ENCODE assay signal across 1 cellular context in the genomic region with DNA sequence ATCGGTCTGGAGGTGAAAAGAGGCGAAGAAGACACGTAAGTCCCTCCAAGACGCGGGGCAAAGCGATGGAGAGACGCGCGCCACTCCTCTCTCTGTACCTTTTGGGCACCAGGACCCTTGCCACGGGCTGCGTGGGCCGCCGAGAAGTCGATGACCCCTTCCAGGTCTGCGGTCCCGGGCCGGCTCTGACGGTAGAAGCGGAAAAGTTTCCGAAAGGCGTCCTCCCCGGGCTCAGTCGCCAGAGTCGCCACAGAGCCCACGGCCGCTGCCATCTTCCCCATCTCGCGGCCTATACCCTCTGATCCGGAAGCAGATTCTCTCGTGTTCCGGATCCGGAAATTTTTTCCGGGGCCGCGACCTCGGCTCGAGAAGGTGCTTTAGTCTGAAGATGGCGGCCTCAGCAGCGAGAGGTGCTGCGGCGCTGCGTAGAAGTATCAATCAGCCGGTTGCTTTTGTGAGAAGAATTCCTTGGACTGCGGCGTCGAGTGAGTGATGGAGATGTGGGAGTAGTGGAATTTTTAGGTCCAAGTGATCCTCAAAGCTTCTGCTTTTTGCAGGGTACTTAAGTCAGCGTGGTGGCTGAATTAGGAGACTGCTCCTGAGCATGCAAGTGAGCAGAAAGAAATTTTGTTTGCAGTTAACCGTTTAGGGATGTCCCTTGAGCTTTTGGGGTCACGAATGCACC.
A peak's percentile ranks its signal among the peaks of the same experiment; 100 is the strongest.
TF ChIP-seq lines count a peak whose summit lies in the region.

A gene with protein sequence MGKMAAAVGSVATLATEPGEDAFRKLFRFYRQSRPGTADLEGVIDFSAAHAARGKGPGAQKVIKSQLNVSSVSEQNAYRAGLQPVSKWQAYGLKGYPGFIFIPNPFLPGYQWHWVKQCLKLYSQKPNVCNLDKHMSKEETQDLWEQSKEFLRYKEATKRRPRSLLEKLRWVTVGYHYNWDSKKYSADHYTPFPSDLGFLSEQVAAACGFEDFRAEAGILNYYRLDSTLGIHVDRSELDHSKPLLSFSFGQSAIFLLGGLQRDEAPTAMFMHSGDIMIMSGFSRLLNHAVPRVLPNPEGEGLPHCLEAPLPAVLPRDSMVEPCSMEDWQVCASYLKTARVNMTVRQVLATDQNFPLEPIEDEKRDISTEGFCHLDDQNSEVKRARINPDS (minus strand): TSS at position 300 of the 685 bp plus-strand sequence. CDS start 19 bp downstream, at position 281.
SLIRP (plus strand) TSS at position 380 of the 685 bp plus-strand sequence; CDS start at position 389, 9 bp downstream.

TF ChIP-seq in HepG2, 621 proteins besides CTCF, POLR2A, EP300 and RAD21 (continued from another document):
- TF ChIP-seq, protein P1, sequence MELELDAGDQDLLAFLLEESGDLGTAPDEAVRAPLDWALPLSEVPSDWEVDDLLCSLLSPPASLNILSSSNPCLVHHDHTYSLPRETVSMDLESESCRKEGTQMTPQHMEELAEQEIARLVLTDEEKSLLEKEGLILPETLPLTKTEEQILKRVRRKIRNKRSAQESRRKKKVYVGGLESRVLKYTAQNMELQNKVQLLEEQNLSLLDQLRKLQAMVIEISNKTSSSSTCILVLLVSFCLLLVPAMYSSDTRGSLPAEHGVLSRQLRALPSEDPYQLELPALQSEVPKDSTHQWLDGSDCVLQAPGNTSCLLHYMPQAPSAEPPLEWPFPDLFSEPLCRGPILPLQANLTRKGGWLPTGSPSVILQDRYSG (CRISPR knock-in tag; IDR thresholded peaks at IDR 0.05): no peak
- TF ChIP-seq FOXP1 (IDR thresholded peaks at IDR 0.05) (no peak), FOXP1 (CRISPR knock-in tag; IDR thresholded peaks at IDR 0.05) (no peak), REXO4 (CRISPR knock-in tag; IDR thresholded peaks at IDR 0.05; ENCODE audit: borderline replicate concordance) (no peak), ZMYM2 (CRISPR knock-in tag; IDR thresholded peaks at IDR 0.05) (no peak), KDM6A (CRISPR knock-in tag; IDR thresholded peaks at IDR 0.05; ENCODE audit: low read depth) (no peak), ZNF547 (CRISPR knock-in tag; IDR thresholded peaks at IDR 0.05) (peak; percentile 65; the same call in 1 of the 2 replicates), SIN3A (IDR thresholded peaks at IDR 0.05; ENCODE audit: borderline replicate concordance, low read depth, low read length) (peak; percentile 73; the same call in 1 of the 2 replicates), ZNF670 (CRISPR knock-in tag; IDR thresholded peaks at IDR 0.05; ENCODE audit: borderline replicate concordance) (0 out of 2 replicates have a peak, but pooled peaks have one; percentile 50), ZNF101 (CRISPR knock-in tag; IDR thresholded peaks at IDR 0.05; ENCODE audit: borderline replicate concordance, low read depth) (no peak), RNF2 (conservative IDR thresholded peaks at IDR 0.05; ENCODE audit: low read depth) (no peak), ATM (IDR thresholded peaks at IDR 0.05; ENCODE audit: borderline replicate concordance) (no peak), ZNF709 (CRISPR knock-in tag; IDR thresholded peaks at IDR 0.05) (no peak), IRF1 (CRISPR knock-in tag; IDR thresholded peaks at IDR 0.05; ENCODE audit: low read depth) (no peak), NCOA1 (CRISPR knock-in tag; IDR thresholded peaks at IDR 0.05) (peak; percentile 72; the same call in 1 of the 2 replicates), SMAD1 (CRISPR knock-in tag; IDR thresholded peaks at IDR 0.05; ENCODE audit: borderline replicate concordance, low read depth) (peak; percentile 67; the same call in 1 of the 2 replicates), PHB2 (IDR thresholded peaks at IDR 0.05; ENCODE audit: partially characterized antibody) (no peak), ZBTB42 (CRISPR knock-in tag; IDR thresholded peaks at IDR 0.05) (no peak), MYC (CRISPR knock-in tag; IDR thresholded peaks at IDR 0.05; ENCODE audit: borderline replicate concordance) (peak; percentile 90), ZNF713 (CRISPR knock-in tag; IDR thresholded peaks at IDR 0.05) (no peak), HNF4G (IDR thresholded peaks at IDR 0.05; ENCODE audit: borderline replicate concordance, low read depth, low read length) (no peak), HNF4G (CRISPR knock-in tag; IDR thresholded peaks at IDR 0.05; ENCODE audit: borderline replicate concordance, low read depth) (no peak), MED8 (CRISPR knock-in tag; IDR thresholded peaks at IDR 0.05; ENCODE audit: insufficient replicate concordance) (peak; percentile 44), HDAC1 (CRISPR knock-in tag; IDR thresholded peaks at IDR 0.05) (peak; percentile 86), HOXA7 (CRISPR knock-in tag; IDR thresholded peaks at IDR 0.05) (no peak), ZFAT (CRISPR knock-in tag; conservative IDR thresholded peaks at IDR 0.05) (no peak), ZNF569 (CRISPR knock-in tag; IDR thresholded peaks at IDR 0.05; ENCODE audit: borderline replicate concordance) (0 out of 2 replicates have a peak, but pooled peaks have one; percentile 62), KLF6 (CRISPR knock-in tag; IDR thresholded peaks at IDR 0.05) (peak; percentile 83), TOE1 (CRISPR knock-in tag; IDR thresholded peaks at IDR 0.05) (no peak; the same call in 1 of the 2 replicates), ZNF703 (CRISPR knock-in tag; IDR thresholded peaks at IDR 0.05; ENCODE audit: borderline replicate concordance) (no peak), ZNF563 (CRISPR knock-in tag; IDR thresholded peaks at IDR 0.05) (0 out of 2 replicates have a peak, but pooled peaks have one; percentile 11)
- TF ChIP-seq, protein P2, sequence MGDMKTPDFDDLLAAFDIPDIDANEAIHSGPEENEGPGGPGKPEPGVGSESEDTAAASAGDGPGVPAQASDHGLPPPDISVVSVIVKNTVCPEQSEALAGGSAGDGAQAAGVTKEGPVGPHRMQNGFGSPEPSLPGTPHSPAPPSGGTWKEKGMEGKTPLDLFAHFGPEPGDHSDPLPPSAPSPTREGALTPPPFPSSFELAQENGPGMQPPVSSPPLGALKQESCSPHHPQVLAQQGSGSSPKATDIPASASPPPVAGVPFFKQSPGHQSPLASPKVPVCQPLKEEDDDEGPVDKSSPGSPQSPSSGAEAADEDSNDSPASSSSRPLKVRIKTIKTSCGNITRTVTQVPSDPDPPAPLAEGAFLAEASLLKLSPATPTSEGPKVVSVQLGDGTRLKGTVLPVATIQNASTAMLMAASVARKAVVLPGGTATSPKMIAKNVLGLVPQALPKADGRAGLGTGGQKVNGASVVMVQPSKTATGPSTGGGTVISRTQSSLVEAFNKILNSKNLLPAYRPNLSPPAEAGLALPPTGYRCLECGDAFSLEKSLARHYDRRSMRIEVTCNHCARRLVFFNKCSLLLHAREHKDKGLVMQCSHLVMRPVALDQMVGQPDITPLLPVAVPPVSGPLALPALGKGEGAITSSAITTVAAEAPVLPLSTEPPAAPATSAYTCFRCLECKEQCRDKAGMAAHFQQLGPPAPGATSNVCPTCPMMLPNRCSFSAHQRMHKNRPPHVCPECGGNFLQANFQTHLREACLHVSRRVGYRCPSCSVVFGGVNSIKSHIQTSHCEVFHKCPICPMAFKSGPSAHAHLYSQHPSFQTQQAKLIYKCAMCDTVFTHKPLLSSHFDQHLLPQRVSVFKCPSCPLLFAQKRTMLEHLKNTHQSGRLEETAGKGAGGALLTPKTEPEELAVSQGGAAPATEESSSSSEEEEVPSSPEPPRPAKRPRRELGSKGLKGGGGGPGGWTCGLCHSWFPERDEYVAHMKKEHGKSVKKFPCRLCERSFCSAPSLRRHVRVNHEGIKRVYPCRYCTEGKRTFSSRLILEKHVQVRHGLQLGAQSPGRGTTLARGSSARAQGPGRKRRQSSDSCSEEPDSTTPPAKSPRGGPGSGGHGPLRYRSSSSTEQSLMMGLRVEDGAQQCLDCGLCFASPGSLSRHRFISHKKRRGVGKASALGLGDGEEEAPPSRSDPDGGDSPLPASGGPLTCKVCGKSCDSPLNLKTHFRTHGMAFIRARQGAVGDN (CRISPR knock-in tag; IDR thresholded peaks at IDR 0.05): peak; percentile 85
- TF ChIP-seq, protein P3, sequence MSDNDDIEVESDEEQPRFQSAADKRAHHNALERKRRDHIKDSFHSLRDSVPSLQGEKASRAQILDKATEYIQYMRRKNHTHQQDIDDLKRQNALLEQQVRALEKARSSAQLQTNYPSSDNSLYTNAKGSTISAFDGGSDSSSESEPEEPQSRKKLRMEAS (IDR thresholded peaks at IDR 0.05): peak; percentile 80
- TF ChIP-seq, protein P4, sequence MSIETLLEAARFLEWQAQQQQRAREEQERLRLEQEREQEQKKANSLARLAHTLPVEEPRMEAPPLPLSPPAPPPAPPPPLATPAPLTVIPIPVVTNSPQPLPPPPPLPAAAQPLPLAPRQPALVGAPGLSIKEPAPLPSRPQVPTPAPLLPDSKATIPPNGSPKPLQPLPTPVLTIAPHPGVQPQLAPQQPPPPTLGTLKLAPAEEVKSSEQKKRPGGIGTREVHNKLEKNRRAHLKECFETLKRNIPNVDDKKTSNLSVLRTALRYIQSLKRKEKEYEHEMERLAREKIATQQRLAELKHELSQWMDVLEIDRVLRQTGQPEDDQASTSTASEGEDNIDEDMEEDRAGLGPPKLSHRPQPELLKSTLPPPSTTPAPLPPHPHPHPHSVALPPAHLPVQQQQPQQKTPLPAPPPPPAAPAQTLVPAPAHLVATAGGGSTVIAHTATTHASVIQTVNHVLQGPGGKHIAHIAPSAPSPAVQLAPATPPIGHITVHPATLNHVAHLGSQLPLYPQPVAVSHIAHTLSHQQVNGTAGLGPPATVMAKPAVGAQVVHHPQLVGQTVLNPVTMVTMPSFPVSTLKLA (IDR thresholded peaks at IDR 0.05): no peak
